ENCODE assay signal across 9 cellular contexts in the genomic region with DNA sequence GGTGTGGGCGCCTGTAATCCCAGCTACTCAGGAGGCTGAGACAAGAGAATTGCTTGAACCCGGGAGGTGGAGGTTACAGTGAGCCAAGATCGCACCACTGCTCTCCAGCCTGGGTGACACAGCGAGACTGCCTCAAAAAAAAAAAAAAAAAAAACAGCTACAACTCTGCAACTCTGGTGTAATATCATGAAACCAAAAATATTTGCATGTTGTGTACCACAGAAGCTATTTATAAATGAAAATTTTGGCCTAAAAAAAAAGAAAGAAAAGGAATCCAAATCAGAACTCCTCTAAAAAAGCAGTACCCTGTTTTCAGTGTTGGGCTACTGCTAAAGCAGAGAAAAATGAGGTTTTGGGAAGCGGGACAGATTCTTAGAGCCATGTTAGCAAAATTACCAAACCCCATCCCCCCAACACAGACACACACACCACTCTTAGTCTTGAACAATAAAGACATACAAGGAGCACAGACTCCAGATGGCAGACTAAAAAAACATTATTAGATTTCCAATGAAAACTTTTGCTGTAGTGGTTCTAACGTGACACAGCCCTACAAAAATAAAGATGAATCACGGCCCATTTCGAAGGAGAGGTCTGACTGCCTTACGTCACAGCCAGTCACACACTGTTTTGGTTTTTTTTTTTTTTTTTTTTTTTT. TPM values are rescaled to one million over a fixed set of nuclear protein-coding genes. Genes with fewer than 3 reads are reported as not detected.
DNase-seq lines count a peak whose midpoint lies in the region; ATAC-seq and TF ChIP-seq lines count a peak whose summit lies in the region.
"Had no signal": no experiment of that assay in that cellular context is flagged by ENCODE, and none has a peak within 500 bp of the region (broad histone marks: within the 10 kb centered on the region; RNA-seq: fewer than 3 reads in every experiment).

No MANE protein-coding gene starts in this region.

- H3K4me3 Mint-ChIP-seq in endodermal cell, result no peak overlapping the region
- no peak overlapping the region for H3K4me3 Mint-ChIP-seq in activated T-cell treated with anti-CD3 and anti-CD28 coated beads, Interleukin-2, amount 50 U/mL, for 72 hours

- DNase-seq in RPMI7951 (ENCODE audit: low read depth) (peak; percentile 36), substantia nigra (lab: John Stamatoyannopoulos, UW) (no peak), NCI-H2196 (lab: John Stamatoyannopoulos, UW; ENCODE audit: unreplicated experiment) (no peak), endodermal cell (no peak)
- DNase-seq in activated T-cell treated with anti-CD3 and anti-CD28 coated beads, Interleukin-2, amount 50 U/mL, for 72 hours, result no peak
- DNase-seq: NCI-H526 had no signal

- H3K4me1 Mint-ChIP-seq in endodermal cell, result no peaks in the 10 kb centered on the region
- H3K4me1 Mint-ChIP-seq in activated T-cell treated with anti-CD3 and anti-CD28 coated beads, Interleukin-2, amount 50 U/mL, for 72 hours (ENCODE audit: low read depth), result no peaks in the 10 kb centered on the region

- no peak overlapping the region for H3K27ac Mint-ChIP-seq in endodermal cell
- no peak overlapping the region for H3K27ac Mint-ChIP-seq in activated T-cell treated with anti-CD3 and anti-CD28 coated beads, Interleukin-2, amount 50 U/mL, for 72 hours

- ATAC-seq in GM18867 (IDR thresholded peaks at IDR 0.05; ENCODE audit: unreplicated experiment) (peak; percentile 57), gastroesophageal sphincter (peak; percentile 80), GM19023 (IDR thresholded peaks at IDR 0.05; ENCODE audit: unreplicated experiment) (no peak)
- no peak for ATAC-seq in activated T-cell treated with anti-CD3 and anti-CD28 coated beads, Interleukin-2, amount 50 U/mL, for 72 hours (replicated peaks in 1 of 2)

- H3K36me3 Mint-ChIP-seq in endodermal cell (ENCODE audit: low read depth), result peaks cover 18% of the 10 kb centered on the region
- peaks cover 0 to 5% of the 10 kb centered on the region in 2 donors for H3K36me3 Mint-ChIP-seq in activated T-cell treated with anti-CD3 and anti-CD28 coated beads, Interleukin-2, amount 50 U/mL, for 72 hours (ENCODE audit: insufficient read depth in 2 of 2)

- peaks cover 0 to 25% (median 4%) of the 10 kb centered on the region in 3 donors for H3K4me1 ChIP-seq in gastroesophageal sphincter
- H3K4me1 ChIP-seq in endodermal cell (ENCODE audit: control insufficient read depth, insufficient read depth, low read length), result no peaks in the 10 kb centered on the region

- H3K9ac ChIP-seq in endodermal cell (ENCODE audit: extremely low read depth, low read length, poor library complexity, severe bottlenecking), result no peak overlapping the region

- TF ChIP-seq EP300 in gastroesophageal sphincter (IDR thresholded peaks at IDR 0.05), result no peak

- H3K36me3 ChIP-seq in gastroesophageal sphincter, result no peaks in the 10 kb centered on the region
- H3K36me3 ChIP-seq in endodermal cell (ENCODE audit: control insufficient read depth, insufficient read depth, low read length), result no peaks in the 10 kb centered on the region

- peaks cover 32% of the 10 kb centered on the region for H3K9me3 Mint-ChIP-seq in endodermal cell
- peaks cover 1 to 3% of the 10 kb centered on the region in 2 donors for H3K9me3 Mint-ChIP-seq in activated T-cell treated with anti-CD3 and anti-CD28 coated beads, Interleukin-2, amount 50 U/mL, for 72 hours

- TF ChIP-seq CTCF in gastroesophageal sphincter (IDR thresholded peaks at IDR 0.05) (peak in 1 of 4 experiments; percentile 10), endodermal cell (conservative IDR thresholded peaks at IDR 0.05) (no peak)

- TF ChIP-seq POLR2A in gastroesophageal sphincter (IDR thresholded peaks at IDR 0.05), result no peak

- H3K27me3 ChIP-seq in gastroesophageal sphincter, result no peaks in the 10 kb centered on the region
- H3K27me3 ChIP-seq in endodermal cell (ENCODE audit: control insufficient read depth, insufficient read depth, low read length, poor library complexity, severe bottlenecking), result no peaks in the 10 kb centered on the region

- no peaks in the 10 kb centered on the region for H3K27me3 Mint-ChIP-seq in endodermal cell (ENCODE audit: insufficient read depth)
- H3K27me3 Mint-ChIP-seq in activated T-cell treated with anti-CD3 and anti-CD28 coated beads, Interleukin-2, amount 50 U/mL, for 72 hours (ENCODE audit: low read depth), result no peaks in the 10 kb centered on the region

- H3K9me3 ChIP-seq in gastroesophageal sphincter (peaks cover 0 to 8% (median 0%) of the 10 kb centered on the region in 3 donors), endodermal cell (ENCODE audit: control insufficient read depth, low read length) (peaks cover 18% of the 10 kb centered on the region)

- H3K4me3 ChIP-seq in gastroesophageal sphincter, result no peak overlapping the region
- H3K4me3 ChIP-seq in endodermal cell (ENCODE audit: low read length), result no peak overlapping the region

- 19 to 44% methylated on average over 5 to 8 of the region's 9 CpGs for WGBS in gastroesophageal sphincter (ENCODE audit: low coverage in 1 of 2), 2 donors
- 87 to 97% methylated on average over 6 to 8 of the region's 9 CpGs for WGBS in endodermal cell (ENCODE audit: insufficient coverage in 1 of 2, insufficient read length in 1 of 2), 2 experiments

- H3K27ac ChIP-seq in gastroesophageal sphincter (peak overlapping the region in 3 of 4 donors; percentile 57 to 67 (median 58)), substantia nigra (ENCODE audit: low read depth, low read length, poor library complexity, severe bottlenecking) (peak overlapping the region; percentile 57), endodermal cell (ENCODE audit: low read depth, low read length) (no peak overlapping the region)

RNA-seq across cellular contexts. Expression of gene INSR, which starts 51.5 kb away (rescaled TPM):
- total RNA-seq in RPMI7951 (2014; rRNA removed; shearing (Covaris generic)), result 0.49 and 0.72 TPM in 2 replicates
- total RNA-seq in gastroesophageal sphincter, result 10 to 100 TPM; 67.6 to 95.6 (median 81.2) TPM
- total RNA-seq in endodermal cell, result 10 to 100 TPM; 31.3 to 31.5 TPM
- polyA plus RNA-seq in endodermal cell (2013, experiment 1 of 2), result 11.0 TPM
- polyA plus RNA-seq in endodermal cell (2013, experiment 2 of 2), result 9.8 TPM
- 1 to 10 TPM; 8.7 TPM for total RNA-seq in activated T-cell treated with anti-CD3 and anti-CD28 coated beads, Interleukin-2, amount 50 U/mL, for 72 hours

Comparison
In these comparisons a context has a peak if more than half of its experiments do, and no peak if none do; other contexts are left out.
1. ATAC-seq: peak in GM18867 (single experiment) and gastroesophageal sphincter (single experiment); none in activated T-cell treated with anti-CD3 and anti-CD28 coated beads, Interleukin-2, amount 50 U/mL, for 72 hours (0 of 2) and GM19023 (single experiment).